In genomic region chr12:7934560-7935463, GRCh38 we compare ENCODE assay signal across 8 cellular contexts. TPM values are rescaled to one million over a fixed set of nuclear protein-coding genes. Genes with fewer than 3 reads are reported as not detected.
A peak's percentile ranks its signal among the peaks of the same experiment; 100 is the strongest.
DNase-seq lines count a peak whose midpoint lies in the region; ATAC-seq, FAIRE-seq and TF ChIP-seq lines count a peak whose summit lies in the region.

No MANE protein-coding gene starts in this region.

- H3K27ac ChIP-seq in heart right ventricle (peak overlapping the region; percentile 21 to 99 (median 88)), mesenchymal stem cell (ENCODE audit: low read length, poor library complexity, severe bottlenecking) (no peak overlapping the region), urinary bladder (ENCODE audit: low read depth) (no peak overlapping the region)

- H3K4ac ChIP-seq in mesenchymal stem cell (ENCODE audit: low read depth in 1 of 2, low read length in 2 of 2), result no peak overlapping the region

- peak overlapping the region; percentile 61 for H4K91ac ChIP-seq in mesenchymal stem cell (ENCODE audit: low read length)

- ATAC-seq in heart right ventricle (peak in 1 of 8 donors; percentile 15), Right ventricle myocardium superior (ENCODE audit: poor library complexity) (no peak), HG02678 (IDR thresholded peaks at IDR 0.05; ENCODE audit: unreplicated experiment) (no peak)

- TF ChIP-seq CTCF in heart right ventricle (IDR thresholded peaks at IDR 0.05), result no peak
- no peak for TF ChIP-seq CTCF in D721Med (IDR thresholded peaks at IDR 0.05; ENCODE audit: insufficient read depth, missing control alignments)

- H2AFZ ChIP-seq in mesenchymal stem cell (ENCODE audit: low read depth, low read length), result no peak overlapping the region

- peak overlapping the region; percentile 34 to 77 (median 65) for H3K4me3 ChIP-seq in heart right ventricle
- H3K4me3 ChIP-seq in mesenchymal stem cell (ENCODE audit: insufficient read depth in 1 of 2, low read depth in 1 of 2, low read length in 2 of 2), result peak overlapping the region; percentile 62 to 94
- H3K4me3 ChIP-seq in urinary bladder (ENCODE audit: low read depth, low read length), result peak overlapping the region; percentile 41

- peak overlapping the region; percentile 94 for H3K4me2 ChIP-seq in mesenchymal stem cell (ENCODE audit: low read length, poor library complexity, severe bottlenecking)

- peaks cover 0 to 4% (median 0%) of the 10 kb centered on the region in 7 donors for H3K27me3 ChIP-seq in heart right ventricle
- H3K27me3 ChIP-seq in mesenchymal stem cell (ENCODE audit: control insufficient read depth in 1 of 2, insufficient read depth in 1 of 2, low read length in 2 of 2), result no peaks in the 10 kb centered on the region

- no peak for FAIRE-seq in D721Med (lab: Jason Lieb, UNC)

- WGBS in heart right ventricle, 2 donors, result 34 to 41% methylated on average over 24 of the region's 24 CpGs
- 1% methylated on average over 24 of the region's 24 CpGs for WGBS in mesenchymal stem cell
- 32% methylated on average over 24 of the region's 24 CpGs for WGBS in urinary bladder

- H4K8ac ChIP-seq in mesenchymal stem cell (ENCODE audit: low read length), result no peak overlapping the region

- H3K23ac ChIP-seq in mesenchymal stem cell (ENCODE audit: low read length in 2 of 2), result no peak overlapping the region

- H3K9ac ChIP-seq in mesenchymal stem cell (ENCODE audit: low read length), result peak overlapping the region; percentile 99

- H2BK5ac ChIP-seq in mesenchymal stem cell (ENCODE audit: low read depth, low read length, poor library complexity, severe bottlenecking), result no peak overlapping the region

- no peak overlapping the region for H3K14ac ChIP-seq in mesenchymal stem cell (ENCODE audit: low read length in 2 of 2)

- H2AK5ac ChIP-seq in mesenchymal stem cell (ENCODE audit: low read length, severe bottlenecking), result no peak overlapping the region

- H3K79me1 ChIP-seq in mesenchymal stem cell (replicated peaks; ENCODE audit: low read length, poor library complexity, severe bottlenecking), result peaks cover 14% of the 10 kb centered on the region

- H2BK12ac ChIP-seq in mesenchymal stem cell (ENCODE audit: low read length in 2 of 2), result no peak overlapping the region

- H3K36me3 ChIP-seq in heart right ventricle, result peaks cover 0 to 50% (median 19%) of the 10 kb centered on the region in 9 donors
- peaks cover 25 to 48% of the 10 kb centered on the region in 2 experiments for H3K36me3 ChIP-seq in mesenchymal stem cell (ENCODE audit: control insufficient read depth in 1 of 2, insufficient read depth in 2 of 2, low read depth in 1 of 2, low read length in 2 of 2)
- H3K36me3 ChIP-seq in urinary bladder (ENCODE audit: insufficient read depth), result peaks cover 1% of the 10 kb centered on the region

- DNase-seq in heart right ventricle, result no peak
- DNase-seq in Right ventricle myocardium superior, result no peak
- DNase-seq in cerebellar cortex (ENCODE audit: low spot score), result peak; percentile 49
- no peak for DNase-seq in mesenchymal stem cell
- no peak for DNase-seq in NOMO-1 (lab: John Stamatoyannopoulos, UW; ENCODE audit: unreplicated experiment in 2 of 2)
- DNase-seq in D721Med (ENCODE audit: insufficient read length, low spot score), result no peak

- H2BK15ac ChIP-seq in mesenchymal stem cell (ENCODE audit: low read depth, poor library complexity, severe bottlenecking), result no peak overlapping the region

- peak overlapping the region; percentile 34 to 79 for H3K18ac ChIP-seq in mesenchymal stem cell (ENCODE audit: low read depth in 1 of 2, low read length in 2 of 2)

- H3K4me1 ChIP-seq in heart right ventricle, result peaks cover 0 to 64% (median 0%) of the 10 kb centered on the region in 9 donors
- H3K4me1 ChIP-seq in mesenchymal stem cell (ENCODE audit: control insufficient read depth, insufficient read depth, low read depth, low read length), result no peaks in the 10 kb centered on the region
- no peaks in the 10 kb centered on the region for H3K4me1 ChIP-seq in urinary bladder (ENCODE audit: insufficient read depth)

- H3K9me3 ChIP-seq in heart right ventricle (no peaks in the 10 kb centered on the region), mesenchymal stem cell (ENCODE audit: control insufficient read depth, low read length) (no peaks in the 10 kb centered on the region)

- intact Hi-C loops in heart right ventricle (cut with DNase I), result loop anchor here in 8 of 10 donors (1.0 to 10.0 kb wide), 6 partner anchors 37 to 80 kb away; no protein-coding TSS in a partner anchor
- intact Hi-C loops in Right ventricle myocardium superior (cut with DNase I), result loop anchor here (10.0 kb wide), 1 partner anchor 100 kb away; the partner anchor contains the start of gene FOXJ2

- H2BK120ac ChIP-seq in mesenchymal stem cell (ENCODE audit: low read depth, low read length), result no peak overlapping the region

RNA-seq across cellular contexts. Expression of gene SLC2A3, which starts 1.2 kb away (rescaled TPM):
- total RNA-seq in heart right ventricle (100 to 1,000 TPM in 1 of 10 donors, 10 to 100 TPM in 8, 1 to 10 TPM in 1; 9.1 to 109 (median 15.7) TPM), Right ventricle myocardium superior (8.8 TPM), urinary bladder (76.9 TPM)
- polyA plus RNA-seq in heart right ventricle (1 to 10 TPM; 3.9 to 6.4 TPM), urinary bladder (21.7 TPM)
- 117 TPM for polyA plus RNA-seq in mesenchymal stem cell (2013, experiment 1 of 2)
- 119 TPM for polyA plus RNA-seq in mesenchymal stem cell (2013, experiment 2 of 2)

Comparison
In these comparisons a context has a peak if more than half of its experiments do, and no peak if none do; other contexts are left out.
1. H3K27ac ChIP-seq: peak in heart right ventricle (10 of 10); none in mesenchymal stem cell (single experiment) and urinary bladder (single experiment).
2. Peak in every context shown above with its lines, with median percentiles within 50 percentile points of each other: H3K4me3 ChIP-seq.